Comparison of ENCODE assay signal across 16 cellular contexts in genomic region chr11:22516136-22516535, GRCh38.
DNase-seq lines count a peak whose midpoint lies in the region; FAIRE-seq and TF ChIP-seq lines count a peak whose summit lies in the region.
"Had no signal": no experiment of that assay in that cellular context is flagged by ENCODE, and none has a peak within 500 bp of the region (broad histone marks: within the 10 kb centered on the region; RNA-seq: fewer than 3 reads in every experiment).

No MANE protein-coding gene starts in this region.

- H3K27me3 ChIP-seq in WERI-Rb-1 (ENCODE audit: insufficient read depth, low read depth, severe bottlenecking), result no peaks in the 10 kb centered on the region

- DNase-seq in D721Med (ENCODE audit: insufficient read length, low spot score) (no peak), NCI-H524 treated with DMSO at 0.1 percent for 48 hours (lab: John Stamatoyannopoulos, UW) (peak; percentile 48), WERI-Rb-1 (peak; percentile 76), retina (peak; percentile 28), erythroblast (lab: John Stamatoyannopoulos, UW) (no peak), GOT3 (lab: John Stamatoyannopoulos, UW) (no peak)
- no peak for DNase-seq in activated T-cell treated with anti-CD3 and anti-CD28 coated beads, Interleukin-2, amount 50 U/mL, for 48 hours
- DNase-seq: C1 segment of cervical spinal cord; Calu3; CD4-positive, alpha-beta T cell; DMS153; DMS79 treated with DMSO at 0.1 percent for 48 hours; EL had no signal

- FAIRE-seq in D721Med (lab: Jason Lieb, UNC), result peak; percentile 21
- FAIRE-seq: A204.1, G401.6, GM12891 had no signal

- no peak overlapping the region for H3K4me3 ChIP-seq in WERI-Rb-1 (ENCODE audit: low read depth, low read length)

- H3K9me3 ChIP-seq in WERI-Rb-1 (ENCODE audit: severe bottlenecking), result no peaks in the 10 kb centered on the region

- peak overlapping the region; percentile 23 for H3K27ac ChIP-seq in WERI-Rb-1

- TF ChIP-seq CTCF in D721Med (IDR thresholded peaks at IDR 0.05; ENCODE audit: insufficient read depth, missing control alignments), result no peak
- no peak for TF ChIP-seq CTCF in WERI-Rb-1 (IDR thresholded peaks at IDR 0.05; ENCODE audit: low read depth, low read length)

- no peak for TF ChIP-seq POLR2A in erythroblast (IDR thresholded peaks at IDR 0.05; ENCODE audit: low read length)

- H3K36me3 ChIP-seq in WERI-Rb-1, result no peaks in the 10 kb centered on the region

Comparison
In these comparisons a context has a peak if more than half of its experiments do, and no peak if none do; other contexts are left out.
1. DNase-seq: peak in NCI-H524 treated with DMSO at 0.1 percent for 48 hours (single experiment), WERI-Rb-1 (single experiment) and retina (single experiment); none in D721Med (single experiment), erythroblast (0 of 2), GOT3 (single experiment) and activated T-cell treated with anti-CD3 and anti-CD28 coated beads, Interleukin-2, amount 50 U/mL, for 48 hours (0 of 2).